Comparison of ENCODE assay signal across 16 cellular contexts in the genomic region with DNA sequence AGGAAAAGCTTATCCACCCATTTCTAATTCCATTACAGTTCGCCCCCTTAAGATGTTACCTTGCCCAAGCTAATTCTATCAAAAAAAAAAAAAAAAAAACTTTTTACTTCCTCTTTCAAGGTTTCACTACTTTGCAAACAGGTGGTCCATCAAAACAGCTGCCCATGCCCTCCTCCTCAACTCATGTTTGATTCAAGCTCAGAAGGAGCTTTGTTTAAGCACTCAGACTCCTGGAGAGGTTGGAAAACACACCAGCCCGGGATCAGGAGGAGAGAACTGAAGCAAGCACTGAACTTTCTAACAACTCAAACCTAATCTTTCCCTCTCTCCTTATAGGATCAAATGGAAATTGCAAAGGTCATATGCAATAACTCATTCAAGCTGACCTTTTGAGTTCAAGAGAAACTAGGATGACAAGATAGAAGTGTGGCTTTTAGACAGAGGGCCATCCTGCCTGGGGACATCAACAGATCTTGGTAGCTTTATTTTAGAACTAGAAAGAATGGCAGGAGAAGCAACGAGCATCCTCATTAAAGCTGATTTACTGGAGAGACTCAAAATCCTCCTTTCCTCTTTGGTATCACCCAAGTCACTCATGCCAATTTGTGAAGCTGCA. TPM values are rescaled to one million over a fixed set of nuclear protein-coding genes. Genes with fewer than 3 reads are reported as not detected.
DNase-seq lines count a peak whose midpoint lies in the region; ATAC-seq and TF ChIP-seq lines count a peak whose summit lies in the region.
"Had no signal": no experiment of that assay in that cellular context is flagged by ENCODE, and none has a peak within 500 bp of the region (broad histone marks: within the 10 kb centered on the region; RNA-seq: fewer than 3 reads in every experiment).

No MANE protein-coding gene starts in this region.

- H3K9me3 ChIP-seq in H9 (ENCODE audit: control insufficient read depth, low read depth, low read length) = no peaks in the 10 kb centered on the region
- H3K9me3 ChIP-seq in naive thymus-derived CD4-positive, alpha-beta T cell (ENCODE audit: control insufficient read depth in 2 of 3, low read length in 3 of 3) = no peaks in the 10 kb centered on the region
- H3K9me3 ChIP-seq: BLaER1 treated with 17β-estradiol and CSF1 and Interleukin-3, amounts not matched to agents 10 nM and 100 nM; esophagus squamous epithelium had no signal

- no peak overlapping the region for H4K8ac ChIP-seq in H9 (replicated peaks; ENCODE audit: insufficient read length, low read depth, low read length)

- no peak overlapping the region for H2BK20ac ChIP-seq in H9 (ENCODE audit: low read depth, low read length, poor library complexity, severe bottlenecking)

- H3K4me3 Mint-ChIP-seq in H9 = no peak overlapping the region
- H3K4me3 Mint-ChIP-seq in stimulated activated memory B cell treated with anti-CD40 and anti-IgM and Interleukin-4, amounts not matched to agents 10 μg/mL and 1 μg/mL and 100 μg/mL, for 72 hours = peak overlapping the region; percentile 18
- no peak overlapping the region for H3K4me3 Mint-ChIP-seq in naive thymus-derived CD4-positive, alpha-beta T cell
- H3K4me3 Mint-ChIP-seq: activated CD4-positive, alpha-beta memory T cell treated with anti-CD3 and anti-CD28 coated beads, Interleukin-2, amount 10 ng/mL, durations not matched to agents 7 days and 5 days; activated naive CD8-positive, alpha-beta T cell treated with anti-CD3 and anti-CD28 coated beads, Interleukin-2, amount 10 ng/mL, durations not matched to agents 7 days and 5 days had no signal

- CTCF ChIA-PET in naive thymus-derived CD4-positive, alpha-beta T cell (lab: Charles Lee) = no interaction called here

- no peak overlapping the region for H2BK15ac ChIP-seq in H9 (ENCODE audit: low read depth, low read length)

- H4K5ac ChIP-seq in H9 (ENCODE audit: insufficient read length, low read depth, low read length) = no peak overlapping the region

- no peak overlapping the region for H3K4ac ChIP-seq in H9 (ENCODE audit: low read depth, low read length)

- no peak overlapping the region for H2AK5ac ChIP-seq in H9 (ENCODE audit: insufficient read length, low read length)

- no peak overlapping the region for H3K9ac ChIP-seq in H9 (ENCODE audit: extremely low read depth, insufficient read length, low read length)
- H3K9ac ChIP-seq: BLaER1 treated with 17β-estradiol and CSF1 and Interleukin-3, amounts not matched to agents 10 nM and 100 nM had no signal

- peak overlapping the region in 2 of 3 experiments; percentile 41 to 58; a peak in 1 of 7 replicates for H3K27ac Mint-ChIP-seq in H9
- peak overlapping the region; percentile 65 for H3K27ac Mint-ChIP-seq in stimulated activated memory B cell treated with anti-CD40 and anti-IgM and Interleukin-4, amounts not matched to agents 10 μg/mL and 1 μg/mL and 100 μg/mL, for 72 hours
- H3K27ac Mint-ChIP-seq in naive thymus-derived CD4-positive, alpha-beta T cell = no peak overlapping the region
- H3K27ac Mint-ChIP-seq: activated CD4-positive, alpha-beta memory T cell treated with anti-CD3 and anti-CD28 coated beads, Interleukin-2, amount 10 ng/mL, durations not matched to agents 7 days and 5 days; activated naive CD8-positive, alpha-beta T cell treated with anti-CD3 and anti-CD28 coated beads, Interleukin-2, amount 10 ng/mL, durations not matched to agents 7 days and 5 days had no signal

- intact Hi-C loops in naive thymus-derived CD4-positive, alpha-beta T cell (cut with micrococcal nuclease) = no loop called here

- H4K20me1 ChIP-seq in H9 (ENCODE audit: control insufficient read depth, insufficient read depth, insufficient read length) = no peaks in the 10 kb centered on the region
- H4K20me1 ChIP-seq: BLaER1 treated with 17β-estradiol and CSF1 and Interleukin-3, amounts not matched to agents 10 nM and 100 nM had no signal

- H2BK5ac ChIP-seq in H9 (ENCODE audit: insufficient read length, low read length) = no peak overlapping the region

- H3K79me1 ChIP-seq in H9 (ENCODE audit: insufficient read depth, low read depth, low read length, poor library complexity, severe bottlenecking) = no peaks in the 10 kb centered on the region

- no peak overlapping the region for H3K18ac ChIP-seq in H9 (ENCODE audit: insufficient read length, low read depth, low read length)

- H3K4me2 ChIP-seq in H9 (ENCODE audit: insufficient read depth, insufficient read length, low read length) = no peak overlapping the region
- H3K4me2 ChIP-seq: BLaER1 treated with 17β-estradiol and CSF1 and Interleukin-3, amounts not matched to agents 10 nM and 100 nM had no signal

- no peaks in the 10 kb centered on the region for H3K27me3 ChIP-seq in H9 (ENCODE audit: insufficient read depth, low read length)
- H3K27me3 ChIP-seq in naive thymus-derived CD4-positive, alpha-beta T cell (ENCODE audit: control insufficient read depth in 2 of 2, insufficient read depth in 2 of 2, low read length in 2 of 2) = no peaks in the 10 kb centered on the region
- H3K27me3 ChIP-seq: BLaER1 treated with 17β-estradiol and CSF1 and Interleukin-3, amounts not matched to agents 10 nM and 100 nM; esophagus squamous epithelium had no signal

- no peak overlapping the region for H3K27ac ChIP-seq in H9 (ENCODE audit: insufficient read length, low read depth, low read length)
- no peak overlapping the region for H3K27ac ChIP-seq in naive thymus-derived CD4-positive, alpha-beta T cell (ENCODE audit: low read depth, low read length)
- H3K27ac ChIP-seq: 22Rv1; BLaER1 treated with 17β-estradiol and CSF1 and Interleukin-3, amounts not matched to agents 10 nM and 100 nM; esophagus squamous epithelium had no signal

- peak; percentile 71 for ATAC-seq in stimulated activated memory B cell treated with anti-CD40 and anti-IgM and Interleukin-4, amounts not matched to agents 10 μg/mL and 1 μg/mL and 100 μg/mL, for 72 hours
- no peak for ATAC-seq in naive thymus-derived CD4-positive, alpha-beta T cell

- no peak overlapping the region for H3K14ac ChIP-seq in H9 (ENCODE audit: insufficient read depth, low read length)

- no peaks in the 10 kb centered on the region for H3K27me3 Mint-ChIP-seq in H9 (ENCODE audit: low read depth)
- H3K27me3 Mint-ChIP-seq in stimulated activated memory B cell treated with anti-CD40 and anti-IgM and Interleukin-4, amounts not matched to agents 10 μg/mL and 1 μg/mL and 100 μg/mL, for 72 hours = peaks cover 15% of the 10 kb centered on the region
- H3K27me3 Mint-ChIP-seq in naive thymus-derived CD4-positive, alpha-beta T cell = peaks cover 9 to 19% (median 12%) of the 10 kb centered on the region in 5 donors

- H4K91ac ChIP-seq in H9 (ENCODE audit: insufficient read length, low read depth, low read length) = no peak overlapping the region

- peaks cover 12% of the 10 kb centered on the region; the same call in 1 of the 2 replicates for H3K4me1 ChIP-seq in H9 (ENCODE audit: insufficient read depth, low read length)
- no peaks in the 10 kb centered on the region for H3K4me1 ChIP-seq in naive thymus-derived CD4-positive, alpha-beta T cell (ENCODE audit: control insufficient read depth in 2 of 2, insufficient read depth in 2 of 2, low read length in 2 of 2)
- H3K4me1 ChIP-seq: esophagus squamous epithelium had no signal

- no peaks in the 10 kb centered on the region for H3K23me2 ChIP-seq in H9 (ENCODE audit: insufficient read length, low read depth, low read length, poor library complexity, severe bottlenecking)

- POLR2A ChIA-PET in naive thymus-derived CD4-positive, alpha-beta T cell (lab: Charles Lee) = no interaction called here

- no peak overlapping the region for H2BK120ac ChIP-seq in H9 (ENCODE audit: low read depth, low read length, poor library complexity, severe bottlenecking)

- no peak overlapping the region for H3K56ac ChIP-seq in H9 (ENCODE audit: insufficient read length, low read depth, low read length)

- H3K36me3 ChIP-seq in naive thymus-derived CD4-positive, alpha-beta T cell (ENCODE audit: control insufficient read depth in 2 of 3, insufficient read depth in 3 of 3, low read length in 3 of 3) = no peaks in the 10 kb centered on the region
- H3K36me3 ChIP-seq: BLaER1 treated with 17β-estradiol and CSF1 and Interleukin-3, amounts not matched to agents 10 nM and 100 nM; esophagus squamous epithelium had no signal

- H2BK12ac ChIP-seq in H9 (ENCODE audit: insufficient read length, low read depth, low read length) = no peak overlapping the region

- in situ Hi-C loops in KBM-7 (cut with MboI; ENCODE audit: low pct_unique_long_range_greater_than_20kb, low sequenced_read_pairs) = no loop called here

- DNase-seq in DMS53 (lab: John Stamatoyannopoulos, UW) (peak; percentile 36), DMS53 treated with DMSO at 0.1 percent for 48 hours (lab: John Stamatoyannopoulos, UW; ENCODE audit: unreplicated experiment) (no peak), H9 (no peak), KBM-7 (peak; percentile 29), cortex of kidney (lab: John Stamatoyannopoulos, UW) (no peak), putamen (ENCODE audit: low spot score) (no peak)
- no peak for DNase-seq in naive thymus-derived CD4-positive, alpha-beta T cell
- DNase-seq: activated CD4-positive, alpha-beta memory T cell treated with anti-CD3 and anti-CD28 coated beads, Interleukin-2, amount 10 ng/mL, durations not matched to agents 7 days and 5 days; activated naive CD8-positive, alpha-beta T cell treated with anti-CD3 and anti-CD28 coated beads, Interleukin-2, amount 10 ng/mL, durations not matched to agents 7 days and 5 days; activated T-cell treated with anti-CD3 and anti-CD28 coated beads, Interleukin-2, amount 50 U/mL, for 48 hours; esophagus squamous epithelium; retina had no signal

- H3K79me2 ChIP-seq in H9 (ENCODE audit: insufficient read depth, low read length) = no peaks in the 10 kb centered on the region

- H2AFZ ChIP-seq in H9 (ENCODE audit: low read length) = no peak overlapping the region

- no peaks in the 10 kb centered on the region for H3K9me3 Mint-ChIP-seq in H9
- H3K9me3 Mint-ChIP-seq in stimulated activated memory B cell treated with anti-CD40 and anti-IgM and Interleukin-4, amounts not matched to agents 10 μg/mL and 1 μg/mL and 100 μg/mL, for 72 hours = no peaks in the 10 kb centered on the region
- H3K9me3 Mint-ChIP-seq in naive thymus-derived CD4-positive, alpha-beta T cell = no peaks in the 10 kb centered on the region
- H3K9me3 Mint-ChIP-seq: activated CD4-positive, alpha-beta memory T cell treated with anti-CD3 and anti-CD28 coated beads, Interleukin-2, amount 10 ng/mL, durations not matched to agents 7 days and 5 days; activated naive CD8-positive, alpha-beta T cell treated with anti-CD3 and anti-CD28 coated beads, Interleukin-2, amount 10 ng/mL, durations not matched to agents 7 days and 5 days had no signal

- H3K36me3 Mint-ChIP-seq in H9 (ENCODE audit: insufficient read depth in 1 of 3, low read depth in 3 of 3) = no peaks in the 10 kb centered on the region
- H3K36me3 Mint-ChIP-seq in stimulated activated memory B cell treated with anti-CD40 and anti-IgM and Interleukin-4, amounts not matched to agents 10 μg/mL and 1 μg/mL and 100 μg/mL, for 72 hours = no peaks in the 10 kb centered on the region
- no peaks in the 10 kb centered on the region for H3K36me3 Mint-ChIP-seq in naive thymus-derived CD4-positive, alpha-beta T cell
- H3K36me3 Mint-ChIP-seq: activated naive CD8-positive, alpha-beta T cell treated with anti-CD3 and anti-CD28 coated beads, Interleukin-2, amount 10 ng/mL, durations not matched to agents 7 days and 5 days had no signal

- H3K4me1 Mint-ChIP-seq in H9 = peaks cover 21% of the 10 kb centered on the region in 2 experiments
- H3K4me1 Mint-ChIP-seq in stimulated activated memory B cell treated with anti-CD40 and anti-IgM and Interleukin-4, amounts not matched to agents 10 μg/mL and 1 μg/mL and 100 μg/mL, for 72 hours = peaks cover 22% of the 10 kb centered on the region
- H3K4me1 Mint-ChIP-seq in naive thymus-derived CD4-positive, alpha-beta T cell = no peaks in the 10 kb centered on the region
- H3K4me1 Mint-ChIP-seq: activated CD4-positive, alpha-beta memory T cell treated with anti-CD3 and anti-CD28 coated beads, Interleukin-2, amount 10 ng/mL, durations not matched to agents 7 days and 5 days; activated naive CD8-positive, alpha-beta T cell treated with anti-CD3 and anti-CD28 coated beads, Interleukin-2, amount 10 ng/mL, durations not matched to agents 7 days and 5 days had no signal

- WGBS in H9 (ENCODE audit: extremely low coverage, insufficient read length, low lambda C conversion rate) = no CpG with 5 or more reads among the region's 3 CpGs

- no peak overlapping the region for H3T11ph ChIP-seq in H9 (ENCODE audit: low read length)

- TF ChIP-seq CTCF in H9 (conservative IDR thresholded peaks at IDR 0.05) = no peak

- H3K23ac ChIP-seq in H9 (ENCODE audit: insufficient read length, low read depth, low read length) = no peak overlapping the region

- no peak overlapping the region for H3K4me3 ChIP-seq in naive thymus-derived CD4-positive, alpha-beta T cell (ENCODE audit: low read length)
- H3K4me3 ChIP-seq: BLaER1 treated with 17β-estradiol and CSF1 and Interleukin-3, amounts not matched to agents 10 nM and 100 nM; esophagus squamous epithelium; lung had no signal

RNA-seq across cellular contexts. Expression of a gene that starts 28.3 kb away (rescaled TPM):
- 302 and 309 TPM in 2 replicates for total RNA-seq in H9 (2021)
- under 1 TPM; 0.27 to 0.99 (median 0.43) TPM for total RNA-seq in naive thymus-derived CD4-positive, alpha-beta T cell
- polyA plus RNA-seq in naive thymus-derived CD4-positive, alpha-beta T cell = under 1 TPM in 1 of 2 donors, not detected in 1; 0.17 TPM

Comparison
In these comparisons a context has a peak if more than half of its experiments do, and no peak if none do; other contexts are left out.
1. DNase-seq: peak in DMS53 (single experiment) and KBM-7 (single experiment); none in DMS53 treated with DMSO at 0.1 percent for 48 hours (single experiment), H9 (single experiment), naive thymus-derived CD4-positive, alpha-beta T cell (0 of 9), cortex of kidney (single experiment) and putamen (single experiment).
2. H3K27ac Mint-ChIP-seq: peak in H9 (2 of 3) and stimulated activated memory B cell treated with anti-CD40 and anti-IgM and Interleukin-4, amounts not matched to agents 10 μg/mL and 1 μg/mL and 100 μg/mL, for 72 hours (single experiment); none in naive thymus-derived CD4-positive, alpha-beta T cell (0 of 9).
3. RNA of a gene that starts 28.3 kb away (total RNA-seq): 302 to 309 TPM in H9; 0.27 to 0.99 TPM in naive thymus-derived CD4-positive, alpha-beta T cell; every median in the first group is over 100 times any median in the second.